21 cellular contexts compared by ENCODE assay signal in genomic region chr4:38011484-38012162, GRCh38. TPM values are rescaled to one million over a fixed set of nuclear protein-coding genes. Genes with fewer than 3 reads are reported as not detected.
"Had no signal": no experiment of that assay in that cellular context is flagged by ENCODE, and none has a peak within 500 bp of the region (broad histone marks: within the 10 kb centered on the region; RNA-seq: fewer than 3 reads in every experiment).

No MANE protein-coding gene starts in this region.

- H3K4me3 Mint-ChIP-seq: activated naive CD4-positive, alpha-beta T cell treated with anti-CD3 and anti-CD28 coated beads for 36 hours; central memory CD8-positive, alpha-beta T cell; memory B cell; naive thymus-derived CD4-positive, alpha-beta T cell had no signal

- H3K27me3 Mint-ChIP-seq: central memory CD8-positive, alpha-beta T cell; memory B cell had no signal

- H3K27ac Mint-ChIP-seq: activated naive CD4-positive, alpha-beta T cell treated with anti-CD3 and anti-CD28 coated beads for 36 hours; memory B cell had no signal

- DNase-seq: activated CD4-positive, alpha-beta T cell treated with anti-CD3 and anti-CD28 coated beads for 1 hour; activated CD4-positive, alpha-beta T cell treated with anti-CD3 and anti-CD28 coated beads, Interleukin-2, amount 50 U/mL, for 48 hours; activated naive CD4-positive, alpha-beta T cell treated with anti-CD3 and anti-CD28 coated beads for 36 hours; colonic mucosa; foreskin melanocyte; naive thymus-derived CD4-positive, alpha-beta T cell; stimulated activated CD4-positive, alpha-beta T cell treated with anti-CD3 and anti-CD28 coated beads, Interleukin-12 subunit alpha, Interleukin-12 subunit beta, amount 100 ng/mL, for 4 hours; stimulated activated CD4-positive, alpha-beta T cell treated with anti-CD3 and anti-CD28 coated beads, Interleukin-1b, Interleukin-23, amount 100 ng/mL, for 48 hours; stomach; SW 1271; T-helper 2 cell; trophoblast cell had no signal

- H3K27ac ChIP-seq: ascending aorta, colonic mucosa, VCaP had no signal

- H3K9me3 Mint-ChIP-seq: activated naive CD4-positive, alpha-beta T cell treated with anti-CD3 and anti-CD28 coated beads for 36 hours; central memory CD8-positive, alpha-beta T cell; memory B cell; naive thymus-derived CD4-positive, alpha-beta T cell had no signal

- H3K27me3 ChIP-seq: ascending aorta, colonic mucosa, stomach had no signal

- H3K4me3 ChIP-seq: ascending aorta, colonic mucosa, stomach had no signal

- H3K36me3 ChIP-seq: colonic mucosa had no signal

- H3K4me1 ChIP-seq: colonic mucosa had no signal

- H3K9me3 ChIP-seq: ascending aorta, colonic mucosa, stomach had no signal

RNA-seq across cellular contexts. Expression of gene PTTG2, which starts 51.4 kb away (rescaled TPM):
- total RNA-seq: activated naive CD4-positive, alpha-beta T cell treated with anti-CD3 and anti-CD28 coated beads for 36 hours; ascending aorta; epithelial cell of proximal tubule; kidney epithelial cell; osteocyte; temporal lobe had no signal
- polyA plus RNA-seq: adipose tissue, stomach had no signal
